25 cellular contexts compared by ENCODE assay signal in genomic region chr17:64380985-64381384, GRCh38. TPM values are rescaled to one million over a fixed set of nuclear protein-coding genes. Genes with fewer than 3 reads are reported as not detected.
A peak's percentile ranks its signal among the peaks of the same experiment; 100 is the strongest.
DNase-seq lines count a peak whose midpoint lies in the region; ATAC-seq and TF ChIP-seq lines count a peak whose summit lies in the region.
"Had no signal": no experiment of that assay in that cellular context is flagged by ENCODE, and none has a peak within 500 bp of the region (broad histone marks: within the 10 kb centered on the region; RNA-seq: fewer than 3 reads in every experiment).

No MANE protein-coding gene starts in this region.

- H3K36me3 Mint-ChIP-seq in central memory CD8-positive, alpha-beta T cell (ENCODE audit: insufficient read depth) = peaks cover 55% of the 10 kb centered on the region

- no peak for TF ChIP-seq EP300 in sigmoid colon (IDR thresholded peaks at IDR 0.05)

- peaks cover 0 to 5% of the 10 kb centered on the region in 2 donors for H3K4me1 ChIP-seq in muscle layer of duodenum (ENCODE audit: control insufficient read depth in 1 of 2, insufficient read depth in 2 of 2, low read length in 2 of 2)
- H3K4me1 ChIP-seq in vagina = peaks cover 16% of the 10 kb centered on the region
- peaks cover 0 to 3% (median 0%) of the 10 kb centered on the region in 4 donors for H3K4me1 ChIP-seq in sigmoid colon

- H3K4me3 ChIP-seq in muscle layer of duodenum (ENCODE audit: low read depth in 1 of 2, low read length in 2 of 2) (no peak overlapping the region), vagina (no peak overlapping the region), sigmoid colon (no peak overlapping the region)
- H3K4me3 ChIP-seq: ovary, SK-N-MC, transverse colon had no signal

- H3K27ac Mint-ChIP-seq in central memory CD8-positive, alpha-beta T cell (ENCODE audit: low read depth) = peak overlapping the region; percentile 35
- H3K27ac Mint-ChIP-seq: stimulated activated naive CD8-positive, alpha-beta T cell treated with anti-CD3 and anti-CD28 coated beads, Interleukin-15, amount 100 ng/mL, for 72 hours; T-helper 1 cell treated with Interleukin-12 subunit alpha and Interleukin-12 subunit beta and Interleukin-4 antibody, amounts not matched to agents 30 μg/mL and 1 μg/mL, for 36 hours had no signal

- no peaks in the 10 kb centered on the region for H3K27me3 Mint-ChIP-seq in central memory CD8-positive, alpha-beta T cell
- H3K27me3 Mint-ChIP-seq: stimulated activated naive CD8-positive, alpha-beta T cell treated with anti-CD3 and anti-CD28 coated beads, Interleukin-15, amount 100 ng/mL, for 72 hours had no signal

- H3K36me3 ChIP-seq in muscle layer of duodenum (ENCODE audit: control insufficient read depth in 1 of 2, insufficient read depth in 2 of 2, low read length in 2 of 2) (no peaks in the 10 kb centered on the region), vagina (no peaks in the 10 kb centered on the region), sigmoid colon (no peaks in the 10 kb centered on the region)
- H3K36me3 ChIP-seq: ovary, transverse colon had no signal

- no peaks in the 10 kb centered on the region for H3K27me3 ChIP-seq in muscle layer of duodenum (ENCODE audit: low read depth, low read length)
- no peaks in the 10 kb centered on the region for H3K27me3 ChIP-seq in vagina
- no peaks in the 10 kb centered on the region for H3K27me3 ChIP-seq in sigmoid colon
- H3K27me3 ChIP-seq: ovary, transverse colon had no signal

- peaks cover 67% of the 10 kb centered on the region for H3K4me1 Mint-ChIP-seq in central memory CD8-positive, alpha-beta T cell

- H3K9me3 Mint-ChIP-seq in central memory CD8-positive, alpha-beta T cell = no peaks in the 10 kb centered on the region
- H3K9me3 Mint-ChIP-seq: activated T-cell treated with anti-CD3 and anti-CD28 coated beads, Interleukin-2, amount 50 U/mL, for 4 hours; stimulated activated naive CD8-positive, alpha-beta T cell treated with anti-CD3 and anti-CD28 coated beads, Interleukin-15, amount 100 ng/mL, for 72 hours; T-helper 1 cell treated with Interleukin-12 subunit alpha and Interleukin-12 subunit beta and Interleukin-4 antibody, amounts not matched to agents 30 μg/mL and 1 μg/mL, for 36 hours had no signal

- TF ChIP-seq CTCF in vagina (IDR thresholded peaks at IDR 0.05) = no peak
- TF ChIP-seq CTCF in sigmoid colon (IDR thresholded peaks at IDR 0.05) = no peak

- ATAC-seq in Right ventricle myocardium superior (ENCODE audit: poor library complexity) = peak; percentile 19
- no peak for ATAC-seq in central memory CD8-positive, alpha-beta T cell (replicated peaks; ENCODE audit: extremely low read depth, poor library complexity, severe bottlenecking)
- ATAC-seq in GM19455 (IDR thresholded peaks at IDR 0.05; ENCODE audit: unreplicated experiment) = no peak
- ATAC-seq: activated T-cell treated with anti-CD3 and anti-CD28 coated beads, Interleukin-2, amount 50 U/mL, for 4 hours; stimulated activated naive CD8-positive, alpha-beta T cell treated with anti-CD3 and anti-CD28 coated beads, Interleukin-15, amount 100 ng/mL, for 72 hours had no signal

- no peaks in the 10 kb centered on the region for H3K9me3 ChIP-seq in muscle layer of duodenum (ENCODE audit: control insufficient read depth in 1 of 2, low read length in 2 of 2)
- no peaks in the 10 kb centered on the region for H3K9me3 ChIP-seq in vagina
- peaks cover 0 to 2% (median 0%) of the 10 kb centered on the region in 4 donors for H3K9me3 ChIP-seq in sigmoid colon
- H3K9me3 ChIP-seq: ovary, transverse colon had no signal

- TF ChIP-seq POLR2A in vagina (IDR thresholded peaks at IDR 0.05) = no peak
- TF ChIP-seq POLR2A in sigmoid colon (IDR thresholded peaks at IDR 0.05) = no peak

- WGBS in sigmoid colon, 2 donors = 81% methylated on average over 2 of the region's 2 CpGs

- H3K27ac ChIP-seq in muscle layer of duodenum (ENCODE audit: low read length) = peak overlapping the region; percentile 63
- peak overlapping the region; percentile 36 for H3K27ac ChIP-seq in vagina
- H3K27ac ChIP-seq in sigmoid colon = peak overlapping the region in 2 of 4 donors; percentile 25 to 52
- H3K27ac ChIP-seq: HL-60, ovary, SK-N-MC had no signal

- H3K4me3 Mint-ChIP-seq in central memory CD8-positive, alpha-beta T cell = no peak overlapping the region
- H3K4me3 Mint-ChIP-seq: activated T-cell treated with anti-CD3 and anti-CD28 coated beads, Interleukin-2, amount 50 U/mL, for 4 hours; stimulated activated naive CD8-positive, alpha-beta T cell treated with anti-CD3 and anti-CD28 coated beads, Interleukin-15, amount 100 ng/mL, for 72 hours; T-helper 1 cell treated with Interleukin-12 subunit alpha and Interleukin-12 subunit beta and Interleukin-4 antibody, amounts not matched to agents 30 μg/mL and 1 μg/mL, for 36 hours had no signal

- intact Hi-C loops in Right ventricle myocardium superior (cut with DNase I) (no loop called here), cardiac septum (cut with DNase I) (no loop called here), vagina (cut with DNase I) (no loop called here), sigmoid colon (cut with DNase I) (no loop called here)

- DNase-seq in Right ventricle myocardium superior (no peak), cardiac septum (ENCODE audit: low spot score) (no peak), vagina (ENCODE audit: extremely low spot score in 2 of 2) (no peak), KG1 (lab: John Stamatoyannopoulos, UW) (no peak), sigmoid colon (no peak)
- no peak for DNase-seq in central memory CD8-positive, alpha-beta T cell (ENCODE audit: low spot score in 2 of 2)
- DNase-seq: activated CD4-positive, alpha-beta T cell treated with anti-CD3 and anti-CD28 coated beads for 1 hour; activated naive CD4-positive, alpha-beta T cell treated with Interleukin-2 at 50 U/mL for 16 hours; activated T-cell treated with anti-CD3 and anti-CD28 coated beads, Interleukin-2, amount 50 U/mL, for 4 hours; amygdala; Calu3; mammary epithelial cell; NCI-H1105; NCI-H2029; NCI-H2227 treated with DMSO at 0.1 percent for 48 hours; NCI-H69; right cardiac atrium; stimulated activated naive CD8-positive, alpha-beta T cell treated with anti-CD3 and anti-CD28 coated beads, Interleukin-15, amount 100 ng/mL, for 72 hours; transverse colon had no signal

RNA-seq across cellular contexts. Expression of gene PECAM1, which starts 9.7 kb away (rescaled TPM):
- total RNA-seq in Right ventricle myocardium superior (89.9 TPM), cardiac septum (117 TPM), vagina (94.0 TPM), sigmoid colon (10 to 100 TPM; 36.0 to 60.9 (median 44.3) TPM)
- 10 to 100 TPM in 1 of 3 donors, 1 to 10 TPM in 2; 3.6 to 39.0 (median 4.9) TPM for polyA plus RNA-seq in sigmoid colon
- total RNA-seq: Calu3 had no signal
